In genomic region chr19:11300811-11301120, GRCh38 we compare ENCODE assay signal across 24 cellular contexts.
"Had no signal": no experiment of that assay in that cellular context is flagged by ENCODE, and none has a peak within 500 bp of the region (broad histone marks: within the 10 kb centered on the region; RNA-seq: fewer than 3 reads in every experiment).

No MANE protein-coding gene starts in this region.

- H3K4me3 ChIP-seq: body of pancreas, breast epithelium, cardiac muscle cell, colonic mucosa, esophagus squamous epithelium, gastroesophageal sphincter had no signal

- H3K4me1 ChIP-seq: body of pancreas, breast epithelium, colonic mucosa had no signal

- H3K36me3 ChIP-seq: breast epithelium, cardiac muscle cell, colonic mucosa, esophagus squamous epithelium, gastroesophageal sphincter had no signal

- H3K27me3 ChIP-seq: body of pancreas, breast epithelium, cardiac muscle cell, colonic mucosa had no signal

- DNase-seq: activated CD4-positive, alpha-beta T cell treated with anti-CD3 and anti-CD28 coated beads for 1 hour; activated CD4-positive, alpha-beta T cell treated with anti-CD3 and anti-CD28 coated beads for 4 hours; activated CD4-positive, alpha-beta T cell treated with anti-CD3 and anti-CD28 coated beads, Interleukin-2, amount 50 U/mL, for 1 hour; activated CD4-positive, alpha-beta T cell treated with anti-CD3 and anti-CD28 coated beads, Interleukin-2, amount 50 U/mL, for 48 hours; activated CD8-positive, alpha-beta memory T cell treated with anti-CD3 and anti-CD28 coated beads for 24 hours; activated CD8-positive, alpha-beta T cell treated with anti-CD3 and anti-CD28 coated beads for 36 hours; activated effector memory CD4-positive, alpha-beta T cell treated with Interleukin-2 at 50 U/mL for 16 hours; activated gamma-delta T cell treated with Interleukin-2 at 50 U/mL for 16 hours; activated naive CD4-positive, alpha-beta T cell treated with anti-CD3 and anti-CD28 coated beads, Interleukin-2, amount 50 U/mL, for 16 hours; activated naive CD4-positive, alpha-beta T cell treated with Interleukin-2 at 50 U/mL for 16 hours; activated T-cell treated with anti-CD3 and anti-CD28 coated beads, Interleukin-2, amount 50 U/mL, for 4 hours; aorta; body of pancreas; colonic mucosa; effector CD8-positive, alpha-beta T cell; esophagus squamous epithelium; foreskin melanocyte; T-helper 1 cell; T-helper 17 cell; T1000 had no signal

- H3K27ac ChIP-seq: body of pancreas, breast epithelium, cardiac muscle cell, colonic mucosa, epithelial cell of prostate, esophagus squamous epithelium, gastroesophageal sphincter had no signal

- H3K9me3 ChIP-seq: body of pancreas, breast epithelium, colonic mucosa, esophagus squamous epithelium, gastroesophageal sphincter had no signal
